ENCODE assay signal across 1 cellular context in genomic region chr2:27746325-27746724, GRCh38.
TF ChIP-seq lines count a peak whose summit lies in the region.

No MANE protein-coding gene starts in this region.

TF ChIP-seq in HepG2, 621 proteins besides CTCF, POLR2A, EP300 and RAD21 (continued from another document and continues in another):
- TF ChIP-seq, protein P1, sequence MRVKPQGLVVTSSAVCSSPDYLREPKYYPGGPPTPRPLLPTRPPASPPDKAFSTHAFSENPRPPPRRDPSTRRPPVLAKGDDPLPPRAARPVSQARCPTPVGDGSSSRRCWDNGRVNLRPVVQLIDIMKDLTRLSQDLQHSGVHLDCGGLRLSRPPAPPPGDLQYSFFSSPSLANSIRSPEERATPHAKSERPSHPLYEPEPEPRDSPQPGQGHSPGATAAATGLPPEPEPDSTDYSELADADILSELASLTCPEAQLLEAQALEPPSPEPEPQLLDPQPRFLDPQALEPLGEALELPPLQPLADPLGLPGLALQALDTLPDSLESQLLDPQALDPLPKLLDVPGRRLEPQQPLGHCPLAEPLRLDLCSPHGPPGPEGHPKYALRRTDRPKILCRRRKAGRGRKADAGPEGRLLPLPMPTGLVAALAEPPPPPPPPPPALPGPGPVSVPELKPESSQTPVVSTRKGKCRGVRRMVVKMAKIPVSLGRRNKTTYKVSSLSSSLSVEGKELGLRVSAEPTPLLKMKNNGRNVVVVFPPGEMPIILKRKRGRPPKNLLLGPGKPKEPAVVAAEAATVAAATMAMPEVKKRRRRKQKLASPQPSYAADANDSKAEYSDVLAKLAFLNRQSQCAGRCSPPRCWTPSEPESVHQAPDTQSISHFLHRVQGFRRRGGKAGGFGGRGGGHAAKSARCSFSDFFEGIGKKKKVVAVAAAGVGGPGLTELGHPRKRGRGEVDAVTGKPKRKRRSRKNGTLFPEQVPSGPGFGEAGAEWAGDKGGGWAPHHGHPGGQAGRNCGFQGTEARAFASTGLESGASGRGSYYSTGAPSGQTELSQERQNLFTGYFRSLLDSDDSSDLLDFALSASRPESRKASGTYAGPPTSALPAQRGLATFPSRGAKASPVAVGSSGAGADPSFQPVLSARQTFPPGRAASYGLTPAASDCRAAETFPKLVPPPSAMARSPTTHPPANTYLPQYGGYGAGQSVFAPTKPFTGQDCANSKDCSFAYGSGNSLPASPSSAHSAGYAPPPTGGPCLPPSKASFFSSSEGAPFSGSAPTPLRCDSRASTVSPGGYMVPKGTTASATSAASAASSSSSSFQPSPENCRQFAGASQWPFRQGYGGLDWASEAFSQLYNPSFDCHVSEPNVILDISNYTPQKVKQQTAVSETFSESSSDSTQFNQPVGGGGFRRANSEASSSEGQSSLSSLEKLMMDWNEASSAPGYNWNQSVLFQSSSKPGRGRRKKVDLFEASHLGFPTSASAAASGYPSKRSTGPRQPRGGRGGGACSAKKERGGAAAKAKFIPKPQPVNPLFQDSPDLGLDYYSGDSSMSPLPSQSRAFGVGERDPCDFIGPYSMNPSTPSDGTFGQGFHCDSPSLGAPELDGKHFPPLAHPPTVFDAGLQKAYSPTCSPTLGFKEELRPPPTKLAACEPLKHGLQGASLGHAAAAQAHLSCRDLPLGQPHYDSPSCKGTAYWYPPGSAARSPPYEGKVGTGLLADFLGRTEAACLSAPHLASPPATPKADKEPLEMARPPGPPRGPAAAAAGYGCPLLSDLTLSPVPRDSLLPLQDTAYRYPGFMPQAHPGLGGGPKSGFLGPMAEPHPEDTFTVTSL (CRISPR knock-in tag; IDR thresholded peaks at IDR 0.05; ENCODE audit: borderline replicate concordance) = peak; percentile 96
- no peak for TF ChIP-seq ZNF576 (CRISPR knock-in tag; IDR thresholded peaks at IDR 0.05)
- peak; percentile 75; the same call in 1 of the 2 replicates for TF ChIP-seq FOXK1 (CRISPR knock-in tag; IDR thresholded peaks at IDR 0.05; ENCODE audit: borderline replicate concordance, low read depth)
- TF ChIP-seq ZNF451 (CRISPR knock-in tag; IDR thresholded peaks at IDR 0.05) = no peak
- no peak for TF ChIP-seq HOXA9 (CRISPR knock-in tag; IDR thresholded peaks at IDR 0.05; ENCODE audit: borderline replicate concordance)
- peak; percentile 97 for TF ChIP-seq SOX5 (CRISPR knock-in tag; IDR thresholded peaks at IDR 0.05; ENCODE audit: borderline replicate concordance)
- no peak for TF ChIP-seq SNAPC5 (CRISPR knock-in tag; IDR thresholded peaks at IDR 0.05; ENCODE audit: borderline replicate concordance)
- 0 out of 2 replicates have a peak, but pooled peaks have one; percentile 10 for TF ChIP-seq ZMYM3 (CRISPR knock-in tag; IDR thresholded peaks at IDR 0.05)
- TF ChIP-seq CC2D1A (CRISPR knock-in tag; IDR thresholded peaks at IDR 0.05) = no peak
- TF ChIP-seq PPARG (CRISPR knock-in tag; conservative IDR thresholded peaks at IDR 0.05) = peak; percentile 81
- TF ChIP-seq MED1 (CRISPR knock-in tag; IDR thresholded peaks at IDR 0.05) = peak; percentile 78
- TF ChIP-seq ZNF556 (CRISPR knock-in tag; IDR thresholded peaks at IDR 0.05; ENCODE audit: borderline replicate concordance) = peak; percentile 47; the same call in 1 of the 2 replicates
- TF ChIP-seq ETV5 (CRISPR knock-in tag; IDR thresholded peaks at IDR 0.05; ENCODE audit: borderline replicate concordance) = peak; percentile 79; the same call in 1 of the 2 replicates
- TF ChIP-seq POLR2AphosphoS5 (IDR thresholded peaks at IDR 0.05; ENCODE audit: low read depth, low read length) = peak; percentile 50; the same call in 1 of the 2 replicates
- TF ChIP-seq ARID5B (CRISPR knock-in tag; IDR thresholded peaks at IDR 0.05) = peak; percentile 87
- TF ChIP-seq ZNF331 (CRISPR knock-in tag; IDR thresholded peaks at IDR 0.05) = peak; percentile 25; the same call in 1 of the 2 replicates
- 0 out of 2 replicates have a peak, but pooled peaks have one; percentile 30 for TF ChIP-seq ZNF230 (CRISPR knock-in tag; IDR thresholded peaks at IDR 0.05)
- TF ChIP-seq PHF21A (CRISPR knock-in tag; IDR thresholded peaks at IDR 0.05) = peak; percentile 74
- no peak for TF ChIP-seq NFE2L1 (CRISPR knock-in tag; IDR thresholded peaks at IDR 0.05; ENCODE audit: borderline replicate concordance)
- TF ChIP-seq ELF4 (CRISPR knock-in tag; IDR thresholded peaks at IDR 0.05; ENCODE audit: borderline replicate concordance) = no peak
- TF ChIP-seq, protein P2, sequence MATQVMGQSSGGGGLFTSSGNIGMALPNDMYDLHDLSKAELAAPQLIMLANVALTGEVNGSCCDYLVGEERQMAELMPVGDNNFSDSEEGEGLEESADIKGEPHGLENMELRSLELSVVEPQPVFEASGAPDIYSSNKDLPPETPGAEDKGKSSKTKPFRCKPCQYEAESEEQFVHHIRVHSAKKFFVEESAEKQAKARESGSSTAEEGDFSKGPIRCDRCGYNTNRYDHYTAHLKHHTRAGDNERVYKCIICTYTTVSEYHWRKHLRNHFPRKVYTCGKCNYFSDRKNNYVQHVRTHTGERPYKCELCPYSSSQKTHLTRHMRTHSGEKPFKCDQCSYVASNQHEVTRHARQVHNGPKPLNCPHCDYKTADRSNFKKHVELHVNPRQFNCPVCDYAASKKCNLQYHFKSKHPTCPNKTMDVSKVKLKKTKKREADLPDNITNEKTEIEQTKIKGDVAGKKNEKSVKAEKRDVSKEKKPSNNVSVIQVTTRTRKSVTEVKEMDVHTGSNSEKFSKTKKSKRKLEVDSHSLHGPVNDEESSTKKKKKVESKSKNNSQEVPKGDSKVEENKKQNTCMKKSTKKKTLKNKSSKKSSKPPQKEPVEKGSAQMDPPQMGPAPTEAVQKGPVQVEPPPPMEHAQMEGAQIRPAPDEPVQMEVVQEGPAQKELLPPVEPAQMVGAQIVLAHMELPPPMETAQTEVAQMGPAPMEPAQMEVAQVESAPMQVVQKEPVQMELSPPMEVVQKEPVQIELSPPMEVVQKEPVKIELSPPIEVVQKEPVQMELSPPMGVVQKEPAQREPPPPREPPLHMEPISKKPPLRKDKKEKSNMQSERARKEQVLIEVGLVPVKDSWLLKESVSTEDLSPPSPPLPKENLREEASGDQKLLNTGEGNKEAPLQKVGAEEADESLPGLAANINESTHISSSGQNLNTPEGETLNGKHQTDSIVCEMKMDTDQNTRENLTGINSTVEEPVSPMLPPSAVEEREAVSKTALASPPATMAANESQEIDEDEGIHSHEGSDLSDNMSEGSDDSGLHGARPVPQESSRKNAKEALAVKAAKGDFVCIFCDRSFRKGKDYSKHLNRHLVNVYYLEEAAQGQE (IDR thresholded peaks at IDR 0.05; ENCODE audit: borderline replicate concordance in 1 of 2, low read depth in 1 of 2, low read length in 2 of 2) = peak in 1 of 2 experiments; percentile 30; a peak in 1 of 4 replicates
- TF ChIP-seq, protein P3, sequence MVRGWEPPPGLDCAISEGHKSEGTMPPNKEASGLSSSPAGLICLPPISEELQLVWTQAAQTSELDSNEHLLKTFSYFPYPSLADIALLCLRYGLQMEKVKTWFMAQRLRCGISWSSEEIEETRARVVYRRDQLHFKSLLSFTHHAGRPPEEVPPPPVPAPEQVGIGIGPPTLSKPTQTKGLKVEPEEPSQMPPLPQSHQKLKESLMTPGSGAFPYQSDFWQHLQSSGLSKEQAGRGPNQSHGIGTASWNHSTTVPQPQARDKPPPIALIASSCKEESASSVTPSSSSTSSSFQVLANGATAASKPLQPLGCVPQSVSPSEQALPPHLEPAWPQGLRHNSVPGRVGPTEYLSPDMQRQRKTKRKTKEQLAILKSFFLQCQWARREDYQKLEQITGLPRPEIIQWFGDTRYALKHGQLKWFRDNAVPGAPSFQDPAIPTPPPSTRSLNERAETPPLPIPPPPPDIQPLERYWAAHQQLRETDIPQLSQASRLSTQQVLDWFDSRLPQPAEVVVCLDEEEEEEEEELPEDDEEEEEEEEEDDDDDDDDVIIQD (CRISPR knock-in tag; IDR thresholded peaks at IDR 0.05; ENCODE audit: low read depth) = peak; percentile 70; the same call in 1 of the 2 replicates
- 0 out of 2 replicates have a peak, but pooled peaks have one; percentile 42 for TF ChIP-seq ERF (CRISPR knock-in tag; IDR thresholded peaks at IDR 0.05)
- TF ChIP-seq SMC3 (IDR thresholded peaks at IDR 0.05; ENCODE audit: low read length) = no peak
- TF ChIP-seq, protein P4, sequence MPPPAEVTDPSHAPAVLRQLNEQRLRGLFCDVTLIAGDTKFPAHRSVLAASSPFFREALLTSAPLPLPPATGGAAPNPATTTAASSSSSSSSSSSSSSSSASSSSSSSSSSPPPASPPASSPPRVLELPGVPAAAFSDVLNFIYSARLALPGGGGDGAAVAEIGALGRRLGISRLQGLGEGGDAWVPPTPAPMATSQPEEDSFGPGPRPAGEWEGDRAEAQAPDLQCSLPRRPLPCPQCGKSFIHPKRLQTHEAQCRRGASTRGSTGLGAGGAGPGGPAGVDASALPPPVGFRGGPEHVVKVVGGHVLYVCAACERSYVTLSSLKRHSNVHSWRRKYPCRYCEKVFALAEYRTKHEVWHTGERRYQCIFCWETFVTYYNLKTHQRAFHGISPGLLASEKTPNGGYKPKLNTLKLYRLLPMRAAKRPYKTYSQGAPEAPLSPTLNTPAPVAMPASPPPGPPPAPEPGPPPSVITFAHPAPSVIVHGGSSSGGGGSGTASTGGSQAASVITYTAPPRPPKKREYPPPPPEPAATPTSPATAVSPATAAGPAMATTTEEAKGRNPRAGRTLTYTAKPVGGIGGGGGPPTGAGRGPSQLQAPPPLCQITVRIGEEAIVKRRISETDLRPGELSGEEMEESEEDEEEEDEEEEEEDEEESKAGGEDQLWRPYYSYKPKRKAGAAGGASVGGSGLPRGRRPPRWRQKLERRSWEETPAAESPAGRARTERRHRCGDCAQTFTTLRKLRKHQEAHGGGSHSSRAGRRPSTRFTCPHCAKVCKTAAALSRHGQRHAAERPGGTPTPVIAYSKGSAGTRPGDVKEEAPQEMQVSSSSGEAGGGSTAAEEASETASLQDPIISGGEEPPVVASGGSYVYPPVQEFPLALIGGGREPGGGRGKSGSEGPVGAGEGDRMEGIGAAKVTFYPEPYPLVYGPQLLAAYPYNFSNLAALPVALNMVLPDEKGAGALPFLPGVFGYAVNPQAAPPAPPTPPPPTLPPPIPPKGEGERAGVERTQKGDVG (CRISPR knock-in tag; IDR thresholded peaks at IDR 0.05; ENCODE audit: borderline replicate concordance) = no peak
- TF ChIP-seq PITX1 (CRISPR knock-in tag; IDR thresholded peaks at IDR 0.05) = peak; percentile 47; the same call in 1 of the 2 replicates
- TF ChIP-seq RBFOX2 (IDR thresholded peaks at IDR 0.05; ENCODE audit: low read depth, low read length) = 0 out of 2 replicates have a peak, but pooled peaks have one; percentile 24
- peak; percentile 65; the same call in 1 of the 2 replicates for TF ChIP-seq ZNF878 (CRISPR knock-in tag; IDR thresholded peaks at IDR 0.05)
- TF ChIP-seq HCFC1 (IDR thresholded peaks at IDR 0.05; ENCODE audit: low read depth, low read length) = no peak
- no peak for TF ChIP-seq NR0B2 (CRISPR knock-in tag; IDR thresholded peaks at IDR 0.05)
- peak; percentile 50 for TF ChIP-seq TCF7 (IDR thresholded peaks at IDR 0.05; ENCODE audit: low read depth)
- peak; percentile 99 for TF ChIP-seq PAXIP1 (CRISPR knock-in tag; conservative IDR thresholded peaks at IDR 0.05)
- TF ChIP-seq KAT8 (CRISPR knock-in tag; IDR thresholded peaks at IDR 0.05) = peak; percentile 60; the same call in 1 of the 2 replicates
- TF ChIP-seq RCOR2 (CRISPR knock-in tag; IDR thresholded peaks at IDR 0.05) = peak; percentile 78; the same call in 1 of the 2 replicates
